In the genomic region with DNA sequence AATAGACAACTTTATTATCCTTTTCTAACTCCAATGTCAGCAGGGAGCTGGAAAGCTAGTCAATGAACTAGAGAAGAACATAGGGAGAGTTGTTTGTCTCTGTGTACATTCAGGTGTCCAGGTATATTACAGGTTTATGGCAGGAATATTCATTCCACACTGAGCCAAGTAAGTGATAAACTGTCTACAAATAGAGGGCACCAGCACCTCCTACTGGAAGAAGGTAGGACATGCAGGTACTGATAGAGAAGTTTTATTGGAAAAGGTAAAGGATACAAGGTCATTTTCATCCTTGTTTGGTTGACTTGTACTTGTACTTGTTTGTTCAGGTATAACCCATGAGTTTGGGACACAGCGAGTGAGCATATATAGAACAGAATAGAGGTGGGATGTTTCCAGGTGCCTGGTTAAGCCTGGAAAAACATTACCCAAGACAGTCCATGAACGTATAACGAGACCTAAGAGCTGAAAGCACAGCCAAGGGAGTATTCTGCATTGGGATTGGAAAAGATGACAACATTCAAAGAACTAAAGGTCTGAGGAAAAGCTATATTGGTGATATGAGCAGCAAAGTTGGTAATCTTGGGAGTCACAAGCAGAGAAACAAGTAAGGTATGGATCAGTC, we compare ENCODE assay signal across 8 cellular contexts.
DNase-seq lines count a peak whose midpoint lies in the region; ATAC-seq and TF ChIP-seq lines count a peak whose summit lies in the region.

No MANE protein-coding gene starts in this region.

- no peak overlapping the region for H3K4me3 ChIP-seq in Caco-2 (ENCODE audit: low read depth, low read length)

- intact Hi-C loops in Caco-2 (cut with micrococcal nuclease; ENCODE audit: unreplicated experiment): loop anchor here (1.0 kb wide), 2 partner anchors 142 to 201 kb away; no protein-coding TSS in a partner anchor
- intact Hi-C loops in Right ventricle myocardium superior (cut with DNase I): no loop called here

- POLR2A ChIA-PET in Caco-2 (lab: Charles Lee): no interaction called here

- H3K36me3 Mint-ChIP-seq in Caco-2 (ENCODE audit: insufficient read depth, unreplicated experiment) (no peaks in the 10 kb centered on the region), glutamatergic neuron (ENCODE audit: unreplicated experiment) (no peaks in the 10 kb centered on the region)

- DNase-seq in Caco-2: peak in 1 of 2 experiments; percentile 28
- peak; percentile 30 for DNase-seq in H4 (ENCODE audit: low spot score)
- peak; percentile 68 for DNase-seq in SK-MEL-5 (ENCODE audit: low read depth, low spot score)
- no peak for DNase-seq in glutamatergic neuron
- no peak for DNase-seq in inferior parietal cortex (ENCODE audit: extremely low spot score)
- DNase-seq in central memory CD4-positive, alpha-beta T cell: no peak
- DNase-seq in Right ventricle myocardium superior: no peak

- in situ Hi-C loops in SK-MEL-5 (cut with HindIII; ENCODE audit: low pct_unique_long_range_greater_than_20kb, low sequenced_read_pairs): no loop called here

- ATAC-seq in GM21825 (IDR thresholded peaks at IDR 0.05; ENCODE audit: unreplicated experiment) (no peak), Right ventricle myocardium superior (ENCODE audit: poor library complexity) (no peak)

- H3K27me3 ChIP-seq in Caco-2 (replicated peaks; ENCODE audit: control insufficient read depth, insufficient read depth, low read length): no peaks in the 10 kb centered on the region

- TF ChIP-seq CTCF in Caco-2 (IDR thresholded peaks at IDR 0.05; ENCODE audit: insufficient read depth in 1 of 2, low read depth in 1 of 2, low read length in 1 of 2, severe bottlenecking in 1 of 2, unreplicated experiment in 1 of 2) (peak; percentile 52 to 56), glutamatergic neuron (IDR thresholded peaks at IDR 0.05; ENCODE audit: partially characterized antibody, unreplicated experiment) (peak; percentile 78)

- no peaks in the 10 kb centered on the region for H3K4me1 Mint-ChIP-seq in Caco-2 (ENCODE audit: low read depth, unreplicated experiment)
- H3K4me1 Mint-ChIP-seq in glutamatergic neuron (ENCODE audit: low read depth, unreplicated experiment): peaks cover 24% of the 10 kb centered on the region

- peaks cover 3% of the 10 kb centered on the region for H3K27me3 Mint-ChIP-seq in Caco-2 (ENCODE audit: insufficient read depth, unreplicated experiment)
- H3K27me3 Mint-ChIP-seq in glutamatergic neuron (ENCODE audit: unreplicated experiment): peaks cover 2% of the 10 kb centered on the region

- H3K4me3 Mint-ChIP-seq in Caco-2 (ENCODE audit: unreplicated experiment) (no peak overlapping the region), glutamatergic neuron (ENCODE audit: unreplicated experiment) (no peak overlapping the region)

- H3K27ac Mint-ChIP-seq in Caco-2 (ENCODE audit: unreplicated experiment): no peak overlapping the region
- H3K27ac Mint-ChIP-seq in glutamatergic neuron (ENCODE audit: unreplicated experiment): no peak overlapping the region

- H3K9me3 ChIP-seq in Caco-2: no peaks in the 10 kb centered on the region

- no peaks in the 10 kb centered on the region for H3K9me3 Mint-ChIP-seq in Caco-2 (ENCODE audit: unreplicated experiment)
- H3K9me3 Mint-ChIP-seq in glutamatergic neuron (ENCODE audit: unreplicated experiment): peaks cover 2% of the 10 kb centered on the region

- CTCF ChIA-PET in Caco-2 (lab: Charles Lee): no interaction called here

- no peaks in the 10 kb centered on the region for H3K4me1 ChIP-seq in Caco-2

- BruUV-seq in Caco-2 (replicated peaks; lab: Mats Ljungman, UMichigan): no TSS peak

- no peaks in the 10 kb centered on the region for H3K36me3 ChIP-seq in Caco-2 (ENCODE audit: control insufficient read depth, insufficient read depth, low read length)

Comparison
In these comparisons a context has a peak if more than half of its experiments do, and no peak if none do; other contexts are left out.
1. DNase-seq: peak in H4 (single experiment) and SK-MEL-5 (single experiment); none in glutamatergic neuron (single experiment), inferior parietal cortex (single experiment), central memory CD4-positive, alpha-beta T cell (single experiment) and Right ventricle myocardium superior (single experiment).